In the genomic region with DNA sequence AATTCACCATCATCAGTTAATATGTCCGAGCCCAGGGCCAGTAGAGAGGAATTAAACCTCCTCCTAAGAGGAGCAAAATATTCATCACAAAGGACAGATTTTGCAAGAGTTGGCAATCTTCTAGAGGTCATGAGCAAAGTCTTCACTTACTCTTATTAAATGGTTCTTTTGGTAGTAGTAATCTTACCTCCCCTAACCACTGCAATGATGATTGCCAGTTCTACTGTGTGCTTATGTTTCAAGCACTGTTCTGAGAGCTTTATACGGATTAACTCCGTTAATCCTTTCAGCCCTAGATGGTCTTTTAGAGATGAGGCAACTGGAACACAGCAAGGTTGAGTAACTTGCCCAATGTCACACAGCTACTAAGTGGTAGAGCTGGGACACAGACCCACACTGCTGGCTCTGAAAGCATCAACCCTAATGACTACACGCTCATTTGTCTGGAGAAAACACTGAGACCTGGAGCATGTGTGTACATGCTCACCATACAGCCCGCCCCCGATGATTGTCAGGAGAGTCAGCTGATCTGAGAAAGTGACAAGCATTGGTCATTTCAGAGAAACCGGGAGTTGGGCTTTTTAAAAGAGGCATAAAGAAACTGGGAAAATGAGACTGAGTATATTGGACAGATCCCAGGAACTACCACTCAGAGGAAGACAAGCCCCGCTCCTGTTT, we compare ENCODE assay signal across 21 cellular contexts.
A peak's percentile ranks its signal among the peaks of the same experiment; 100 is the strongest.
DNase-seq lines count a peak whose midpoint lies in the region; ATAC-seq and TF ChIP-seq lines count a peak whose summit lies in the region.
"Had no signal": no experiment of that assay in that cellular context is flagged by ENCODE, and none has a peak within 500 bp of the region (broad histone marks: within the 10 kb centered on the region; RNA-seq: fewer than 3 reads in every experiment).

No MANE protein-coding gene starts in this region.

- no peak for ATAC-seq in CD4-positive, alpha-beta T cell (ENCODE audit: poor library complexity)
- ATAC-seq: activated CD4-positive, alpha-beta T cell treated with anti-CD3 and anti-CD28 coated beads for 36 hours; left ventricle myocardium superior; Panc1; pancreas; SK-N-SH treated with all-trans-retinoic acid at 6 μM for 48 hours had no signal

- H3K36me3 ChIP-seq in BLaER1 treated with 17β-estradiol and CSF1 and Interleukin-3, amounts not matched to agents 10 nM and 100 nM = no peaks in the 10 kb centered on the region
- H3K36me3 ChIP-seq: brain microvascular endothelial cell, pancreas had no signal

- H3K9ac ChIP-seq in BLaER1 treated with 17β-estradiol and CSF1 and Interleukin-3, amounts not matched to agents 10 nM and 100 nM = peak overlapping the region in 3 of 11 experiments; percentile 69 to 76 (median 70); a peak in 2 of 22 replicates

- intact Hi-C loops in activated CD4-positive, alpha-beta memory T cell treated with anti-CD3 and anti-CD28 coated beads for 36 hours (cut with micrococcal nuclease) = no loop called here
- intact Hi-C loops in CD4-positive, alpha-beta T cell (cut with DNase I, micrococcal nuclease) = no loop called here
- intact Hi-C loops in activated CD4-positive, alpha-beta T cell treated with anti-CD3 and anti-CD28 coated beads, Interleukin-2, amount 10 ng/mL, durations not matched to agents 24 days and 14 days (cut with micrococcal nuclease) = no loop called here

- H4K20me1 ChIP-seq in BLaER1 treated with 17β-estradiol and CSF1 and Interleukin-3, amounts not matched to agents 10 nM and 100 nM = peaks cover 0 to 6% (median 0%) of the 10 kb centered on the region in 11 experiments; a peak in 1 of 22 replicates

- H3K27ac Mint-ChIP-seq in nephron = peak overlapping the region in 2 of 3 experiments; percentile 23 to 54
- no peak overlapping the region for H3K27ac Mint-ChIP-seq in activated CD4-positive, alpha-beta memory T cell treated with anti-CD3 and anti-CD28 coated beads for 36 hours
- no peak overlapping the region for H3K27ac Mint-ChIP-seq in CD4-positive, alpha-beta T cell
- H3K27ac Mint-ChIP-seq in activated CD4-positive, alpha-beta T cell treated with anti-CD3 and anti-CD28 coated beads, Interleukin-2, amount 10 ng/mL, durations not matched to agents 24 days and 14 days = no peak overlapping the region
- H3K27ac Mint-ChIP-seq: activated CD4-positive, alpha-beta T cell treated with anti-CD3 and anti-CD28 coated beads for 36 hours had no signal

- DNase-seq in NCI-H524 (lab: John Stamatoyannopoulos, UW) = peak; percentile 47 to 77
- peak; percentile 28 for DNase-seq in epithelial cell of esophagus (ENCODE audit: low read depth)
- DNase-seq in activated CD4-positive, alpha-beta memory T cell treated with anti-CD3 and anti-CD28 coated beads for 36 hours = no peak
- no peak for DNase-seq in activated CD8-positive, alpha-beta memory T cell treated with anti-CD3 and anti-CD28 coated beads, Interleukin-2, amount 50 U/mL, for 48 hours
- no peak for DNase-seq in CD4-positive, alpha-beta T cell
- DNase-seq in activated CD4-positive, alpha-beta T cell treated with anti-CD3 and anti-CD28 coated beads, Interleukin-2, amount 10 ng/mL, durations not matched to agents 24 days and 14 days = no peak
- DNase-seq: activated CD4-positive, alpha-beta T cell treated with anti-CD3 and anti-CD28 coated beads for 36 hours; activated naive CD4-positive, alpha-beta T cell treated with Interleukin-2 at 50 U/mL for 16 hours; AML-193; brain microvascular endothelial cell; left ventricle myocardium superior; MM.1S; NCI-H1930; pancreas; stimulated activated CD4-positive, alpha-beta T cell treated with anti-CD3 and anti-CD28 coated beads, Interleukin-4, amount 100 ng/mL, for 1 hour; T1000 had no signal

- H3K36me3 Mint-ChIP-seq in nephron (ENCODE audit: low read depth) = no peaks in the 10 kb centered on the region
- peaks cover 2% of the 10 kb centered on the region for H3K36me3 Mint-ChIP-seq in activated CD4-positive, alpha-beta memory T cell treated with anti-CD3 and anti-CD28 coated beads for 36 hours
- no peaks in the 10 kb centered on the region for H3K36me3 Mint-ChIP-seq in CD4-positive, alpha-beta T cell (ENCODE audit: low read depth)
- no peaks in the 10 kb centered on the region for H3K36me3 Mint-ChIP-seq in activated CD4-positive, alpha-beta T cell treated with anti-CD3 and anti-CD28 coated beads, Interleukin-2, amount 10 ng/mL, durations not matched to agents 24 days and 14 days (ENCODE audit: low read depth)

- peaks cover 35% of the 10 kb centered on the region for H3K4me1 Mint-ChIP-seq in nephron
- H3K4me1 Mint-ChIP-seq in activated CD4-positive, alpha-beta memory T cell treated with anti-CD3 and anti-CD28 coated beads for 36 hours (ENCODE audit: low read depth) = no peaks in the 10 kb centered on the region
- peaks cover 10% of the 10 kb centered on the region for H3K4me1 Mint-ChIP-seq in CD4-positive, alpha-beta T cell (ENCODE audit: low read depth)
- H3K4me1 Mint-ChIP-seq in activated CD4-positive, alpha-beta T cell treated with anti-CD3 and anti-CD28 coated beads, Interleukin-2, amount 10 ng/mL, durations not matched to agents 24 days and 14 days = no peaks in the 10 kb centered on the region
- H3K4me1 Mint-ChIP-seq: activated CD4-positive, alpha-beta T cell treated with anti-CD3 and anti-CD28 coated beads for 36 hours had no signal

- no peak overlapping the region for H3K4me3 ChIP-seq in BLaER1 treated with 17β-estradiol and CSF1 and Interleukin-3, amounts not matched to agents 10 nM and 100 nM
- no peak overlapping the region for H3K4me3 ChIP-seq in epithelial cell of esophagus (ENCODE audit: low read length)
- H3K4me3 ChIP-seq: pancreas, skin epidermis had no signal

- H3K27me3 Mint-ChIP-seq in nephron (ENCODE audit: low read depth) = peaks cover 4% of the 10 kb centered on the region
- H3K27me3 Mint-ChIP-seq in activated CD4-positive, alpha-beta memory T cell treated with anti-CD3 and anti-CD28 coated beads for 36 hours = no peaks in the 10 kb centered on the region
- no peaks in the 10 kb centered on the region for H3K27me3 Mint-ChIP-seq in CD4-positive, alpha-beta T cell
- no peaks in the 10 kb centered on the region for H3K27me3 Mint-ChIP-seq in activated CD4-positive, alpha-beta T cell treated with anti-CD3 and anti-CD28 coated beads, Interleukin-2, amount 10 ng/mL, durations not matched to agents 24 days and 14 days
- H3K27me3 Mint-ChIP-seq: activated CD4-positive, alpha-beta T cell treated with anti-CD3 and anti-CD28 coated beads for 36 hours had no signal

- 0 out of 22 replicates have a peak, but pooled peaks cover 0 to 8% (median 0%) of the 10 kb centered on the region in 11 experiments for H3K27me3 ChIP-seq in BLaER1 treated with 17β-estradiol and CSF1 and Interleukin-3, amounts not matched to agents 10 nM and 100 nM
- no peaks in the 10 kb centered on the region for H3K27me3 ChIP-seq in CD4-positive, alpha-beta T cell (ENCODE audit: control insufficient read depth, insufficient read depth, low read length)
- H3K27me3 ChIP-seq: brain microvascular endothelial cell, pancreas had no signal

- TF ChIP-seq CTCF in epithelial cell of esophagus (IDR thresholded peaks at IDR 0.05; ENCODE audit: insufficient read depth, low read depth, low read length, missing control alignments) = no peak
- TF ChIP-seq CTCF in nephron (IDR thresholded peaks at IDR 0.05; ENCODE audit: unreplicated experiment in 3 of 3) = no peak
- TF ChIP-seq CTCF in CD4-positive, alpha-beta T cell (IDR thresholded peaks at IDR 0.05) = no peak

- H3K4me2 ChIP-seq in BLaER1 treated with 17β-estradiol and CSF1 and Interleukin-3, amounts not matched to agents 10 nM and 100 nM = peak overlapping the region in 9 of 11 experiments; percentile 73 to 90 (median 82); a peak in 17 of 22 replicates

- CTCF ChIA-PET in activated CD4-positive, alpha-beta memory T cell treated with anti-CD3 and anti-CD28 coated beads for 36 hours (lab: Charles Lee) = no interaction called here
- CTCF ChIA-PET in CD4-positive, alpha-beta T cell (lab: Charles Lee) = no interaction called here

- H3K4me1 ChIP-seq in BLaER1 treated with 17β-estradiol and CSF1 and Interleukin-3, amounts not matched to agents 10 nM and 100 nM = peaks cover 12 to 77% (median 61%) of the 10 kb centered on the region in 10 experiments
- H3K4me1 ChIP-seq: pancreas had no signal

- H3K4me3 Mint-ChIP-seq in nephron = no peak overlapping the region
- no peak overlapping the region for H3K4me3 Mint-ChIP-seq in activated CD4-positive, alpha-beta memory T cell treated with anti-CD3 and anti-CD28 coated beads for 36 hours
- no peak overlapping the region for H3K4me3 Mint-ChIP-seq in CD4-positive, alpha-beta T cell
- no peak overlapping the region for H3K4me3 Mint-ChIP-seq in activated CD4-positive, alpha-beta T cell treated with anti-CD3 and anti-CD28 coated beads, Interleukin-2, amount 10 ng/mL, durations not matched to agents 24 days and 14 days
- H3K4me3 Mint-ChIP-seq: activated CD4-positive, alpha-beta T cell treated with anti-CD3 and anti-CD28 coated beads for 36 hours had no signal

- POLR2A ChIA-PET in activated CD4-positive, alpha-beta memory T cell treated with anti-CD3 and anti-CD28 coated beads for 36 hours (lab: Charles Lee) = no interaction called here
- POLR2A ChIA-PET in CD4-positive, alpha-beta T cell (lab: Charles Lee) = no interaction called here

- 0 out of 22 replicates have a peak, but pooled peaks cover 0 to 3% (median 0%) of the 10 kb centered on the region in 11 experiments for H3K9me3 ChIP-seq in BLaER1 treated with 17β-estradiol and CSF1 and Interleukin-3, amounts not matched to agents 10 nM and 100 nM (replicated peaks in 1 of 11)
- no peaks in the 10 kb centered on the region for H3K9me3 ChIP-seq in CD4-positive, alpha-beta T cell (ENCODE audit: control insufficient read depth, low read length)
- H3K9me3 ChIP-seq: pancreas had no signal

- H3K27ac ChIP-seq in BLaER1 treated with 17β-estradiol and CSF1 and Interleukin-3, amounts not matched to agents 10 nM and 100 nM = peak overlapping the region in 5 of 11 experiments; percentile 49 to 88 (median 81); a peak in 9 of 22 replicates
- H3K27ac ChIP-seq in CD4-positive, alpha-beta T cell (ENCODE audit: low read depth, low read length) = no peak overlapping the region
- H3K27ac ChIP-seq: brain microvascular endothelial cell, pancreas, skin epidermis had no signal

- no peaks in the 10 kb centered on the region for H3K9me3 Mint-ChIP-seq in nephron
- no peaks in the 10 kb centered on the region for H3K9me3 Mint-ChIP-seq in activated CD4-positive, alpha-beta memory T cell treated with anti-CD3 and anti-CD28 coated beads for 36 hours
- no peaks in the 10 kb centered on the region for H3K9me3 Mint-ChIP-seq in CD4-positive, alpha-beta T cell
- no peaks in the 10 kb centered on the region for H3K9me3 Mint-ChIP-seq in activated CD4-positive, alpha-beta T cell treated with anti-CD3 and anti-CD28 coated beads, Interleukin-2, amount 10 ng/mL, durations not matched to agents 24 days and 14 days

Comparison
In these comparisons a context has a peak if more than half of its experiments do, and no peak if none do; other contexts are left out.
1. DNase-seq: peak in NCI-H524 (2 of 2) and epithelial cell of esophagus (single experiment); none in activated CD4-positive, alpha-beta memory T cell treated with anti-CD3 and anti-CD28 coated beads for 36 hours (single experiment), activated CD8-positive, alpha-beta memory T cell treated with anti-CD3 and anti-CD28 coated beads, Interleukin-2, amount 50 U/mL, for 48 hours (single experiment), CD4-positive, alpha-beta T cell (0 of 10) and activated CD4-positive, alpha-beta T cell treated with anti-CD3 and anti-CD28 coated beads, Interleukin-2, amount 10 ng/mL, durations not matched to agents 24 days and 14 days (single experiment).
2. H3K27ac Mint-ChIP-seq: peak in nephron (2 of 3); none in activated CD4-positive, alpha-beta memory T cell treated with anti-CD3 and anti-CD28 coated beads for 36 hours (single experiment), CD4-positive, alpha-beta T cell (single experiment) and activated CD4-positive, alpha-beta T cell treated with anti-CD3 and anti-CD28 coated beads, Interleukin-2, amount 10 ng/mL, durations not matched to agents 24 days and 14 days (single experiment).